In genomic region chr20:44431118-44431501, GRCh38 we compare ENCODE assay signal across 35 cellular contexts.
"Had no signal": no experiment of that assay in that cellular context is flagged by ENCODE, and none has a peak within 500 bp of the region (broad histone marks: within the 10 kb centered on the region; RNA-seq: fewer than 3 reads in every experiment).

No MANE protein-coding gene starts in this region.

- H3K9me3 Mint-ChIP-seq: activated CD4-positive, alpha-beta memory T cell treated with anti-CD3 and anti-CD28 coated beads, Interleukin-2, amount 10 ng/mL, durations not matched to agents 7 days and 5 days; activated CD4-positive, alpha-beta T cell treated with anti-CD3 and anti-CD28 coated beads, Interleukin-2, amount 10 ng/mL, durations not matched to agents 7 days and 5 days; activated naive CD4-positive, alpha-beta T cell treated with anti-CD3 and anti-CD28 coated beads, Interleukin-2, amount 50 U/mL, for 24 hours; activated naive CD8-positive, alpha-beta T cell treated with anti-CD3 and anti-CD28 coated beads for 36 hours; activated naive CD8-positive, alpha-beta T cell treated with anti-CD3 and anti-CD28 coated beads, Interleukin-2, amount 50 U/mL, for 24 hours; activated T-cell treated with anti-CD3 and anti-CD28 coated beads, Interleukin-2, amount 50 U/mL, for 24 hours; activated T-cell treated with anti-CD3 and anti-CD28 coated beads, Interleukin-2, amount 50 U/mL, for 72 hours; dendritic cell treated with granulocyte-macrophage colony-stimulating factor and Interleukin-4, amounts not matched to agents 40 ng/mL and 50 ng/mL, for 4 days; endodermal cell; WTC11 had no signal

- H3K27ac Mint-ChIP-seq: activated CD4-positive, alpha-beta memory T cell treated with anti-CD3 and anti-CD28 coated beads, Interleukin-2, amount 10 ng/mL, durations not matched to agents 7 days and 5 days; activated CD4-positive, alpha-beta T cell treated with anti-CD3 and anti-CD28 coated beads, Interleukin-2, amount 10 ng/mL, durations not matched to agents 7 days and 5 days; activated naive CD4-positive, alpha-beta T cell treated with anti-CD3 and anti-CD28 coated beads, Interleukin-2, amount 50 U/mL, for 24 hours; activated naive CD8-positive, alpha-beta T cell treated with anti-CD3 and anti-CD28 coated beads for 36 hours; activated naive CD8-positive, alpha-beta T cell treated with anti-CD3 and anti-CD28 coated beads, Interleukin-2, amount 50 U/mL, for 24 hours; activated T-cell treated with anti-CD3 and anti-CD28 coated beads, Interleukin-2, amount 50 U/mL, for 24 hours; activated T-cell treated with anti-CD3 and anti-CD28 coated beads, Interleukin-2, amount 50 U/mL, for 72 hours; dendritic cell treated with granulocyte-macrophage colony-stimulating factor and Interleukin-4, amounts not matched to agents 40 ng/mL and 50 ng/mL, for 4 days; WTC11 had no signal

- H3K27ac ChIP-seq: adrenal gland, body of pancreas, breast epithelium, cardiac muscle cell, coronary artery, foreskin keratinocyte, gastrocnemius medialis, heart left ventricle, VCaP had no signal

- H3K27me3 Mint-ChIP-seq: activated naive CD4-positive, alpha-beta T cell treated with anti-CD3 and anti-CD28 coated beads, Interleukin-2, amount 50 U/mL, for 24 hours; activated T-cell treated with anti-CD3 and anti-CD28 coated beads, Interleukin-2, amount 50 U/mL, for 24 hours had no signal

- FAIRE-seq: TTC549 had no signal

- H3K4me1 Mint-ChIP-seq: activated CD4-positive, alpha-beta memory T cell treated with anti-CD3 and anti-CD28 coated beads, Interleukin-2, amount 10 ng/mL, durations not matched to agents 7 days and 5 days; activated CD4-positive, alpha-beta T cell treated with anti-CD3 and anti-CD28 coated beads, Interleukin-2, amount 10 ng/mL, durations not matched to agents 7 days and 5 days; activated naive CD4-positive, alpha-beta T cell treated with anti-CD3 and anti-CD28 coated beads, Interleukin-2, amount 50 U/mL, for 24 hours; activated naive CD8-positive, alpha-beta T cell treated with anti-CD3 and anti-CD28 coated beads for 36 hours; activated naive CD8-positive, alpha-beta T cell treated with anti-CD3 and anti-CD28 coated beads, Interleukin-2, amount 50 U/mL, for 24 hours; WTC11 had no signal

- H3K36me3 ChIP-seq: adrenal gland, breast epithelium, cardiac muscle cell, gastrocnemius medialis, heart left ventricle had no signal

- H3K9me3 ChIP-seq: adrenal gland, body of pancreas, breast epithelium, gastrocnemius medialis, heart left ventricle had no signal

- H3K4me1 ChIP-seq: breast epithelium, foreskin keratinocyte, gastrocnemius medialis, heart left ventricle had no signal

- H3K4me3 ChIP-seq: adrenal gland, body of pancreas, breast epithelium, cardiac muscle cell, coronary artery, dorsolateral prefrontal cortex, gastrocnemius medialis, heart left ventricle had no signal

- H3K36me3 Mint-ChIP-seq: activated naive CD4-positive, alpha-beta T cell treated with anti-CD3 and anti-CD28 coated beads, Interleukin-2, amount 50 U/mL, for 24 hours; activated naive CD8-positive, alpha-beta T cell treated with anti-CD3 and anti-CD28 coated beads for 36 hours; WTC11 had no signal

- DNase-seq: activated CD4-positive, alpha-beta memory T cell treated with anti-CD3 and anti-CD28 coated beads, Interleukin-2, amount 10 ng/mL, durations not matched to agents 7 days and 5 days; activated CD4-positive, alpha-beta T cell treated with anti-CD3 and anti-CD28 coated beads for 1 hour; activated CD4-positive, alpha-beta T cell treated with anti-CD3 and anti-CD28 coated beads for 4 hours; activated CD4-positive, alpha-beta T cell treated with anti-CD3 and anti-CD28 coated beads, Interleukin-2, amount 10 ng/mL, durations not matched to agents 7 days and 5 days; activated CD4-positive, alpha-beta T cell treated with anti-CD3 and anti-CD28 coated beads, Interleukin-2, amount 50 U/mL, for 4 hours; activated CD8-positive, alpha-beta memory T cell treated with anti-CD3 and anti-CD28 coated beads, Interleukin-2, amount 50 U/mL, for 48 hours; activated gamma-delta T cell treated with Interleukin-2 at 50 U/mL for 16 hours; activated naive CD4-positive, alpha-beta T cell treated with Interleukin-2 at 50 U/mL for 16 hours; activated naive CD8-positive, alpha-beta T cell treated with anti-CD3 and anti-CD28 coated beads for 36 hours; activated naive CD8-positive, alpha-beta T cell treated with anti-CD3 and anti-CD28 coated beads, Interleukin-2, amount 50 U/mL, for 24 hours; activated T-cell treated with anti-CD3 and anti-CD28 coated beads for 4 hours; activated T-cell treated with anti-CD3 and anti-CD28 coated beads, Interleukin-2, amount 50 U/mL, for 24 hours; activated T-cell treated with anti-CD3 and anti-CD28 coated beads, Interleukin-2, amount 50 U/mL, for 72 hours; adrenal gland; amygdala; body of pancreas; central memory CD4-positive, alpha-beta T cell; cerebellar nuclear complex; dorsolateral prefrontal cortex; effector memory CD4-positive, alpha-beta T cell; endodermal cell; foreskin keratinocyte; gastrocnemius medialis; glutamatergic neuron; T-helper 2 cell had no signal

- H3K4me3 Mint-ChIP-seq: activated CD4-positive, alpha-beta memory T cell treated with anti-CD3 and anti-CD28 coated beads, Interleukin-2, amount 10 ng/mL, durations not matched to agents 7 days and 5 days; activated CD4-positive, alpha-beta T cell treated with anti-CD3 and anti-CD28 coated beads, Interleukin-2, amount 10 ng/mL, durations not matched to agents 7 days and 5 days; activated naive CD4-positive, alpha-beta T cell treated with anti-CD3 and anti-CD28 coated beads, Interleukin-2, amount 50 U/mL, for 24 hours; activated naive CD8-positive, alpha-beta T cell treated with anti-CD3 and anti-CD28 coated beads for 36 hours; activated naive CD8-positive, alpha-beta T cell treated with anti-CD3 and anti-CD28 coated beads, Interleukin-2, amount 50 U/mL, for 24 hours; activated T-cell treated with anti-CD3 and anti-CD28 coated beads, Interleukin-2, amount 50 U/mL, for 24 hours; activated T-cell treated with anti-CD3 and anti-CD28 coated beads, Interleukin-2, amount 50 U/mL, for 72 hours; dendritic cell treated with granulocyte-macrophage colony-stimulating factor and Interleukin-4, amounts not matched to agents 40 ng/mL and 50 ng/mL, for 4 days; endodermal cell; WTC11 had no signal

- ATAC-seq: activated naive CD8-positive, alpha-beta T cell treated with anti-CD3 and anti-CD28 coated beads, Interleukin-2, amount 50 U/mL, for 24 hours; activated T-cell treated with anti-CD3 and anti-CD28 coated beads, Interleukin-2, amount 50 U/mL, for 72 hours; body of pancreas; esophagus mucosa; foreskin keratinocyte; gastrocnemius medialis had no signal

- H3K27me3 ChIP-seq: adrenal gland, body of pancreas, cardiac muscle cell, dorsolateral prefrontal cortex had no signal
